ENCODE assay signal across 15 cellular contexts in the genomic region with DNA sequence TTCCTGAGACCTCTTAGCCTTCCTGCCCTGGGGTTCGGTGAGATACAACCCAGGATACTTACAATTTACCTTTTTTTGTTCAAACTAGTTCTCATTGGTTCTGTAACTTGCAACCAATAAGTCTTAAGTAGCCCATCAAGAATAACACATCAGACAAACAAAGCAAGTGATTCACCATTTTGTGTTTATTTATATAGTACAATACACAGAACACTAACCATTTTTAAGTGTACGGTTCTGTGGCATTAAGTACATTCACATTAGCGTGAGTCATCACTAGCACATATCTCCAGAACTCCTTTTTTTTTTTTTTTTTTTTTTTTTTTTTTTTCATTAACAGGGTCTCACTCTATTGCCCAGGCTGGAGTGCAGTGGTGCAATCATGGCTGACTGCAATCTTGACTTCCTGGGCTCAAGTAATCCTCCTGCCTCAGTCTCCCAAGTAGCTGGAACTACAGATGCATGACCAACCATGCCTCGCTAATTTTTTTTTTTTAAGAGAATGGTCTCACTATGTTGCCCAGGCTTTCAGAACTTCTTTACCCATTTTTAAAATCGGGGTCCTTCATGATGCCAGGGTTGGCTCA. TPM values are rescaled to one million over a fixed set of nuclear protein-coding genes. Genes with fewer than 3 reads are reported as not detected.
DNase-seq lines count a peak whose midpoint lies in the region; ATAC-seq and TF ChIP-seq lines count a peak whose summit lies in the region.
"Had no signal": no experiment of that assay in that cellular context is flagged by ENCODE, and none has a peak within 500 bp of the region (broad histone marks: within the 10 kb centered on the region; RNA-seq: fewer than 3 reads in every experiment).

No MANE protein-coding gene starts in this region.

- H3K36me3 ChIP-seq in BJ (ENCODE audit: control insufficient read depth, insufficient read depth, low read length) (no peaks in the 10 kb centered on the region), kidney epithelial cell (ENCODE audit: control insufficient read depth, insufficient read depth, low read length) (no peaks in the 10 kb centered on the region), left lung (no peaks in the 10 kb centered on the region)
- H3K36me3 ChIP-seq: BLaER1 treated with 17β-estradiol and CSF1 and Interleukin-3, amounts not matched to agents 10 nM and 100 nM; colonic mucosa; gastrocnemius medialis had no signal

- no peaks in the 10 kb centered on the region for H3K4me1 ChIP-seq in left lung
- H3K4me1 ChIP-seq: colonic mucosa had no signal

- TF ChIP-seq CTCF in BJ (IDR thresholded peaks at IDR 0.05; ENCODE audit: insufficient read depth, low read depth, low read length) (no peak), cardiac fibroblast (IDR thresholded peaks at IDR 0.05; ENCODE audit: low read depth, low read length) (no peak), kidney epithelial cell (IDR thresholded peaks at IDR 0.05; ENCODE audit: insufficient read depth, low read length, poor library complexity, severe bottlenecking) (no peak), left lung (IDR thresholded peaks at IDR 0.05) (no peak)

- DNase-seq in BJ (ENCODE audit: low read depth) (peak; percentile 47), NCI-H226 (peak; percentile 22), cardiac fibroblast (ENCODE audit: low read depth in 2 of 2) (peak; percentile 52 to 84), kidney epithelial cell (ENCODE audit: low read depth) (peak; percentile 48), left lung (no peak), Ammon's horn (ENCODE audit: low spot score) (no peak)
- DNase-seq: activated naive CD4-positive, alpha-beta T cell treated with anti-CD3 and anti-CD28 coated beads, Interleukin-2, amount 10 ng/mL, durations not matched to agents 7 days and 5 days; colonic mucosa; gastrocnemius medialis; kidney; stimulated activated CD4-positive, alpha-beta T cell treated with anti-CD3 and anti-CD28 coated beads, Interleukin-4, amount 100 ng/mL, for 1 hour had no signal

- H3K27me3 ChIP-seq in BJ (ENCODE audit: control insufficient read depth, insufficient read depth, low read length): peaks cover 3% of the 10 kb centered on the region
- H3K27me3 ChIP-seq in kidney epithelial cell (ENCODE audit: control insufficient read depth, insufficient read depth, low read length): no peaks in the 10 kb centered on the region
- no peaks in the 10 kb centered on the region for H3K27me3 ChIP-seq in left lung
- H3K27me3 ChIP-seq: BLaER1 treated with 17β-estradiol and CSF1 and Interleukin-3, amounts not matched to agents 10 nM and 100 nM; colonic mucosa; gastrocnemius medialis had no signal

- H3K9me3 ChIP-seq in left lung: peaks cover 0 to 5% of the 10 kb centered on the region in 2 donors
- H3K9me3 ChIP-seq: colonic mucosa, gastrocnemius medialis had no signal

- no peak overlapping the region for H3K27ac ChIP-seq in left lung
- H3K27ac ChIP-seq: BLaER1 treated with 17β-estradiol and CSF1 and Interleukin-3, amounts not matched to agents 10 nM and 100 nM; colonic mucosa; gastrocnemius medialis had no signal

- intact Hi-C loops in left lung (cut with DNase I): no loop called here

- POLR2A ChIA-PET in BJ (lab: Charles Lee): no interaction called here

- CTCF ChIA-PET in BJ (lab: Yijun Ruan, JAX): interaction anchor here (2.0 kb wide), 1 partner anchor 35 kb away, joined by 5 read pairs; no protein-coding TSS in a partner anchor

- H3K4me3 ChIP-seq in BJ (ENCODE audit: low read depth, low read length) (no peak overlapping the region), cardiac fibroblast (replicated peaks in 1 of 2; ENCODE audit: low read depth in 2 of 2, low read length in 2 of 2) (no peak overlapping the region), kidney epithelial cell (ENCODE audit: low read depth, low read length) (no peak overlapping the region), left lung (no peak overlapping the region)
- H3K4me3 ChIP-seq: BLaER1 treated with 17β-estradiol and CSF1 and Interleukin-3, amounts not matched to agents 10 nM and 100 nM; colonic mucosa; gastrocnemius medialis had no signal

- ATAC-seq in left lung: no peak
- no peak for ATAC-seq in GM18502 (IDR thresholded peaks at IDR 0.05; ENCODE audit: poor library complexity, unreplicated experiment)
- ATAC-seq in GM18517 (IDR thresholded peaks at IDR 0.05; ENCODE audit: unreplicated experiment): no peak
- ATAC-seq: gastrocnemius medialis; stimulated activated effector memory CD8-positive, alpha-beta T cell treated with anti-CD3 and anti-CD28 coated beads, Interleukin-12 subunit alpha, Interleukin-12 subunit beta, amount 100 ng/mL, for 72 hours had no signal

RNA-seq across cellular contexts. Expression of gene SLC1A4, which starts 36.2 kb away (rescaled TPM):
- polyA plus RNA-seq in BJ (2011; rRNA removed): 51.0 and 80.7 TPM in 2 replicates
- polyA minus RNA-seq in BJ (2011; rRNA and poly(A)+ RNA removed): 70.0 and 109 TPM in 2 replicates
- 45.0 and 45.5 TPM in 2 replicates for total RNA-seq in kidney epithelial cell
- 10 to 100 TPM; 16.9 to 21.9 TPM for total RNA-seq in left lung

Comparison
In these comparisons a context has a peak if more than half of its experiments do, and no peak if none do; other contexts are left out.
1. DNase-seq: peak in BJ (single experiment), NCI-H226 (single experiment), cardiac fibroblast (2 of 2) and kidney epithelial cell (single experiment); none in left lung (0 of 2) and Ammon's horn (single experiment).